In genomic region chr22:27705391-27706080, GRCh38 we compare ENCODE assay signal across 19 cellular contexts.
"Had no signal": no experiment of that assay in that cellular context is flagged by ENCODE, and none has a peak within 500 bp of the region (broad histone marks: within the 10 kb centered on the region; RNA-seq: fewer than 3 reads in every experiment).

No MANE protein-coding gene starts in this region.

- H3K4me3 ChIP-seq: dorsolateral prefrontal cortex, esophagus muscularis mucosa, heart right ventricle, suprapubic skin, upper lobe of right lung had no signal

- H3K4me1 Mint-ChIP-seq: memory B cell had no signal

- H3K9me3 ChIP-seq: suprapubic skin, upper lobe of right lung had no signal

- H3K4me1 ChIP-seq: esophagus muscularis mucosa, foreskin keratinocyte, heart right ventricle, suprapubic skin, upper lobe of right lung had no signal

- ATAC-seq: activated naive CD4-positive, alpha-beta T cell treated with anti-CD3 and anti-CD28 coated beads, Interleukin-2, amount 50 U/mL, for 72 hours; activated T-cell treated with anti-CD3 and anti-CD28 coated beads, Interleukin-2, amount 50 U/mL, for 4 hours; foreskin keratinocyte; left lobe of liver; natural killer cell treated with Interleukin-12 subunit alpha and Interleukin-12 subunit beta and Interleukin-15 and Interleukin-18, amount 100 ng/mL, for 72 hours; stimulated activated naive CD8-positive, alpha-beta T cell treated with anti-CD3 and anti-CD28 coated beads, Interleukin-15, Interleukin-2, amounts not matched to agents 100 U/mL and 50 U/mL, for 24 hours; upper lobe of right lung had no signal

- H3K36me3 ChIP-seq: esophagus muscularis mucosa, heart right ventricle, suprapubic skin, upper lobe of right lung had no signal

- DNase-seq: activated CD4-positive, alpha-beta memory T cell treated with anti-CD3 and anti-CD28 coated beads for 36 hours; activated CD4-positive, alpha-beta T cell treated with anti-CD3 and anti-CD28 coated beads for 1 hour; activated effector memory CD4-positive, alpha-beta T cell treated with anti-CD3 and anti-CD28 coated beads, Interleukin-2, amount 50 U/mL, for 16 hours; activated T-cell treated with anti-CD3 and anti-CD28 coated beads, Interleukin-2, amount 50 U/mL, for 4 hours; amygdala; dorsolateral prefrontal cortex; foreskin keratinocyte; heart right ventricle; stimulated activated CD4-positive, alpha-beta T cell treated with anti-CD3 and anti-CD28 coated beads, Interleukin-4, amount 100 ng/mL, for 1 hour; stimulated activated CD8-positive, alpha-beta memory T cell treated with anti-CD3 and anti-CD28 coated beads, Interleukin-4, amount 100 ng/mL, for 48 hours; stimulated activated naive CD8-positive, alpha-beta T cell treated with anti-CD3 and anti-CD28 coated beads, Interleukin-15, Interleukin-2, amounts not matched to agents 100 U/mL and 50 U/mL, for 24 hours; upper lobe of right lung had no signal

- H3K9me3 Mint-ChIP-seq: activated T-cell treated with anti-CD3 and anti-CD28 coated beads, Interleukin-2, amount 50 U/mL, for 4 hours; natural killer cell treated with Interleukin-12 subunit alpha and Interleukin-12 subunit beta and Interleukin-15 and Interleukin-18, amount 100 ng/mL, for 72 hours had no signal

- H3K27ac Mint-ChIP-seq: activated CD4-positive, alpha-beta memory T cell treated with anti-CD3 and anti-CD28 coated beads for 36 hours; activated naive CD4-positive, alpha-beta T cell treated with anti-CD3 and anti-CD28 coated beads, Interleukin-2, amount 50 U/mL, for 72 hours; memory B cell; natural killer cell treated with Interleukin-12 subunit alpha and Interleukin-12 subunit beta and Interleukin-15 and Interleukin-18, amount 100 ng/mL, for 72 hours had no signal

- H3K36me3 Mint-ChIP-seq: activated CD4-positive, alpha-beta memory T cell treated with anti-CD3 and anti-CD28 coated beads for 36 hours; activated naive CD4-positive, alpha-beta T cell treated with anti-CD3 and anti-CD28 coated beads, Interleukin-2, amount 50 U/mL, for 72 hours; brain; memory B cell; natural killer cell treated with Interleukin-12 subunit alpha and Interleukin-12 subunit beta and Interleukin-15 and Interleukin-18, amount 100 ng/mL, for 72 hours had no signal

- H3K27me3 ChIP-seq: esophagus muscularis mucosa, foreskin keratinocyte, suprapubic skin, upper lobe of right lung had no signal

- H3K4me3 Mint-ChIP-seq: activated CD4-positive, alpha-beta memory T cell treated with anti-CD3 and anti-CD28 coated beads for 36 hours; activated T-cell treated with anti-CD3 and anti-CD28 coated beads, Interleukin-2, amount 50 U/mL, for 4 hours; brain; memory B cell; natural killer cell treated with Interleukin-12 subunit alpha and Interleukin-12 subunit beta and Interleukin-15 and Interleukin-18, amount 100 ng/mL, for 72 hours had no signal

- H3K27ac ChIP-seq: dorsolateral prefrontal cortex, esophagus muscularis mucosa, foreskin keratinocyte, heart right ventricle, suprapubic skin, upper lobe of right lung had no signal
